Comparison of ENCODE assay signal across 13 cellular contexts in genomic region chr1:21184266-21184665, GRCh38. TPM values are rescaled to one million over a fixed set of nuclear protein-coding genes. Genes with fewer than 3 reads are reported as not detected.
DNase-seq lines count a peak whose midpoint lies in the region; ATAC-seq and TF ChIP-seq lines count a peak whose summit lies in the region.
"Had no signal": no experiment of that assay in that cellular context is flagged by ENCODE, and none has a peak within 500 bp of the region (broad histone marks: within the 10 kb centered on the region; RNA-seq: fewer than 3 reads in every experiment).

No MANE protein-coding gene starts in this region.

- H3K36me3 ChIP-seq in BLaER1 treated with 17β-estradiol and CSF1 and Interleukin-3, amounts not matched to agents 10 nM and 100 nM: no peaks in the 10 kb centered on the region
- H3K36me3 ChIP-seq in lower lobe of right lung: no peaks in the 10 kb centered on the region

- H3K4me3 Mint-ChIP-seq in MCF 10A (ENCODE audit: unreplicated experiment) (no peak overlapping the region), osteocyte (ENCODE audit: unreplicated experiment) (no peak overlapping the region)

- H3K36me3 Mint-ChIP-seq in MCF 10A (ENCODE audit: insufficient read depth, unreplicated experiment) (peaks cover 6% of the 10 kb centered on the region), osteocyte (ENCODE audit: unreplicated experiment) (no peaks in the 10 kb centered on the region)

- TF ChIP-seq CTCF in lower lobe of right lung (IDR thresholded peaks at IDR 0.05): no peak
- TF ChIP-seq CTCF in MCF 10A (IDR thresholded peaks at IDR 0.05; ENCODE audit: unreplicated experiment): no peak
- TF ChIP-seq CTCF in osteocyte (IDR thresholded peaks at IDR 0.05): no peak

- no peaks in the 10 kb centered on the region for H3K27me3 Mint-ChIP-seq in MCF 10A (ENCODE audit: insufficient read depth, unreplicated experiment)
- H3K27me3 Mint-ChIP-seq in osteocyte (ENCODE audit: unreplicated experiment): no peaks in the 10 kb centered on the region

- POLR2A ChIA-PET in MCF 10A (lab: Yijun Ruan, JAX): interaction anchor here (0.6 to 0.8 kb wide), 3 partner anchors 9 to 397 kb away, joined by 3 read pairs; partner anchors contain the start of gene HP1BP3

- H3K4me1 Mint-ChIP-seq in MCF 10A (ENCODE audit: insufficient read depth, unreplicated experiment) (no peaks in the 10 kb centered on the region), osteocyte (ENCODE audit: unreplicated experiment) (no peaks in the 10 kb centered on the region)

- no peaks in the 10 kb centered on the region for H4K20me1 ChIP-seq in BLaER1 treated with 17β-estradiol and CSF1 and Interleukin-3, amounts not matched to agents 10 nM and 100 nM

- H3K4me1 ChIP-seq in BLaER1 treated with 17β-estradiol and CSF1 and Interleukin-3, amounts not matched to agents 10 nM and 100 nM: peaks cover 16 to 48% (median 29%) of the 10 kb centered on the region in 10 experiments
- no peaks in the 10 kb centered on the region for H3K4me1 ChIP-seq in lower lobe of right lung

- DNase-seq in Kasumi-1 (lab: John Stamatoyannopoulos, UW) (peak; percentile 55 to 70), SKM-1 (lab: John Stamatoyannopoulos, UW; ENCODE audit: unreplicated experiment) (peak; percentile 51), lower lobe of right lung (no peak), MCF 10A (ENCODE audit: unreplicated experiment) (no peak), osteocyte (ENCODE audit: extremely low spot score, unreplicated experiment) (no peak)
- DNase-seq: dorsolateral prefrontal cortex, H7, NCI-H1694, NCI-H526 treated with DMSO at 0.1 percent for 48 hours had no signal

- intact Hi-C loops in lower lobe of right lung (cut with DNase I) (no loop called here), MCF 10A (cut with micrococcal nuclease) (no loop called here)

- CTCF ChIA-PET in MCF 10A (lab: Yijun Ruan, JAX): interaction anchor here (0.6 to 1.8 kb wide), 3 partner anchors 11 to 362 kb away, joined by 3 to 10 read pairs (median 5); no protein-coding TSS in a partner anchor

- H3K9me3 ChIP-seq in BLaER1 treated with 17β-estradiol and CSF1 and Interleukin-3, amounts not matched to agents 10 nM and 100 nM (replicated peaks in 1 of 11): peaks cover 0 to 4% (median 0%) of the 10 kb centered on the region in 11 experiments; a peak in 2 of 22 replicates
- H3K9me3 ChIP-seq in lower lobe of right lung: no peaks in the 10 kb centered on the region

- BruUV-seq in MCF 10A (replicated peaks; lab: Mats Ljungman, UMichigan): no TSS peak

- peak; percentile 23 to 69 for ATAC-seq in lower lobe of right lung
- no peak for ATAC-seq in GM19324 (IDR thresholded peaks at IDR 0.05; ENCODE audit: low FRiP score, unreplicated experiment)
- ATAC-seq in HG03280 (IDR thresholded peaks at IDR 0.05; ENCODE audit: unreplicated experiment): no peak

- H3K27ac ChIP-seq in BLaER1 treated with 17β-estradiol and CSF1 and Interleukin-3, amounts not matched to agents 10 nM and 100 nM: peak overlapping the region in 4 of 11 experiments; percentile 19 to 68 (median 49); a peak in 7 of 22 replicates
- no peak overlapping the region for H3K27ac ChIP-seq in lower lobe of right lung
- H3K27ac ChIP-seq: dorsolateral prefrontal cortex had no signal

- H3K27ac Mint-ChIP-seq in MCF 10A (ENCODE audit: low read depth, unreplicated experiment) (no peak overlapping the region), osteocyte (ENCODE audit: unreplicated experiment) (no peak overlapping the region)

- peak overlapping the region; percentile 45 to 85 (median 70) for H3K4me2 ChIP-seq in BLaER1 treated with 17β-estradiol and CSF1 and Interleukin-3, amounts not matched to agents 10 nM and 100 nM

- H3K4me3 ChIP-seq in BLaER1 treated with 17β-estradiol and CSF1 and Interleukin-3, amounts not matched to agents 10 nM and 100 nM: no peak overlapping the region
- H3K4me3 ChIP-seq in lower lobe of right lung: no peak overlapping the region
- H3K4me3 ChIP-seq: dorsolateral prefrontal cortex, skin epidermis had no signal

- peak overlapping the region in 1 of 11 experiments; percentile 3; a peak in 2 of 22 replicates for H3K9ac ChIP-seq in BLaER1 treated with 17β-estradiol and CSF1 and Interleukin-3, amounts not matched to agents 10 nM and 100 nM

- no peaks in the 10 kb centered on the region for H3K27me3 ChIP-seq in BLaER1 treated with 17β-estradiol and CSF1 and Interleukin-3, amounts not matched to agents 10 nM and 100 nM
- H3K27me3 ChIP-seq in lower lobe of right lung (ENCODE audit: low read depth): no peaks in the 10 kb centered on the region
- H3K27me3 ChIP-seq: dorsolateral prefrontal cortex had no signal

- no peaks in the 10 kb centered on the region for H3K9me3 Mint-ChIP-seq in MCF 10A (ENCODE audit: unreplicated experiment)
- H3K9me3 Mint-ChIP-seq in osteocyte (ENCODE audit: unreplicated experiment): no peaks in the 10 kb centered on the region

RNA-seq across cellular contexts. Expression of gene EIF4G3, which starts 7.6 kb away (rescaled TPM):
- total RNA-seq in lower lobe of right lung (43.0 TPM), MCF 10A (2022) (87.6 and 99.0 TPM in 2 replicates), osteocyte (81.9 and 83.9 TPM in 2 replicates)

Comparison
In these comparisons a context has a peak if more than half of its experiments do, and no peak if none do; other contexts are left out.
1. DNase-seq: peak in Kasumi-1 (2 of 2) and SKM-1 (single experiment); none in lower lobe of right lung (single experiment), MCF 10A (single experiment) and osteocyte (single experiment).
2. ATAC-seq: peak in lower lobe of right lung (2 of 2); none in GM19324 (single experiment) and HG03280 (single experiment).